24 cellular contexts compared by ENCODE assay signal in genomic region chr17:68294196-68294555, GRCh38. TPM values are rescaled to one million over a fixed set of nuclear protein-coding genes. Genes with fewer than 3 reads are reported as not detected.
DNase-seq lines count a peak whose midpoint lies in the region; ATAC-seq and TF ChIP-seq lines count a peak whose summit lies in the region.
"Had no signal": no experiment of that assay in that cellular context is flagged by ENCODE, and none has a peak within 500 bp of the region (broad histone marks: within the 10 kb centered on the region; RNA-seq: fewer than 3 reads in every experiment).

No MANE protein-coding gene starts in this region.

- no peak for TF ChIP-seq CTCF in GM12865 (IDR thresholded peaks at IDR 0.05; ENCODE audit: insufficient read depth, low read depth, low read length, missing control alignments)
- TF ChIP-seq CTCF in WTC11 (IDR thresholded peaks at IDR 0.05): no peak

- H3K27ac Mint-ChIP-seq in WTC11: 0 out of 2 replicates have a peak overlapping the region, but pooled peaks have one; percentile 47
- H3K27ac Mint-ChIP-seq: activated B cell treated with CpG ODN at 0.5 μM for 24 hours had no signal

- no peak overlapping the region for H4K8ac ChIP-seq in mesenchymal stem cell (ENCODE audit: low read length)

- H3K36me3 Mint-ChIP-seq in WTC11: no peaks in the 10 kb centered on the region

- H3K4me1 Mint-ChIP-seq in WTC11: peaks cover 56% of the 10 kb centered on the region

- no peak overlapping the region for H2BK5ac ChIP-seq in mesenchymal stem cell (ENCODE audit: low read depth, low read length, poor library complexity, severe bottlenecking)

- H4K20me1 ChIP-seq in BLaER1 treated with 17β-estradiol and CSF1 and Interleukin-3, amounts not matched to agents 10 nM and 100 nM: no peaks in the 10 kb centered on the region

- H3K27me3 Mint-ChIP-seq in WTC11 (ENCODE audit: low read depth): peaks cover 39% of the 10 kb centered on the region
- H3K27me3 Mint-ChIP-seq: activated B cell treated with CpG ODN at 0.5 μM for 24 hours; activated CD4-positive, alpha-beta memory T cell treated with anti-CD3 and anti-CD28 coated beads, Interleukin-2, amount 10 ng/mL, durations not matched to agents 7 days and 5 days had no signal

- H3K14ac ChIP-seq in mesenchymal stem cell (ENCODE audit: low read length in 2 of 2): no peak overlapping the region

- no peaks in the 10 kb centered on the region for H3K9me3 Mint-ChIP-seq in WTC11
- H3K9me3 Mint-ChIP-seq: activated B cell treated with CpG ODN at 0.5 μM for 24 hours; activated CD4-positive, alpha-beta memory T cell treated with anti-CD3 and anti-CD28 coated beads, Interleukin-2, amount 10 ng/mL, durations not matched to agents 7 days and 5 days; CD8-positive, alpha-beta T cell; T-helper 2 cell treated with Interferon-gamma antibody and Interleukin-4, amounts not matched to agents 5 μg/mL and 100 μg/mL, for 36 hours had no signal

- peak; percentile 16 for DNase-seq in GM12865 (ENCODE audit: low read depth)
- no peak for DNase-seq in WTC11 (ENCODE audit: low spot score)
- peak; percentile 43 for DNase-seq in mesenchymal stem cell
- no peak for DNase-seq in NCI-H146 treated with DMSO at 0.1 percent for 48 hours (lab: John Stamatoyannopoulos, UW; ENCODE audit: unreplicated experiment)
- DNase-seq in NCI-H1092 (lab: John Stamatoyannopoulos, UW): no peak
- no peak for DNase-seq in DMS153 treated with DMSO at 0.1 percent for 48 hours (lab: John Stamatoyannopoulos, UW; ENCODE audit: unreplicated experiment)
- DNase-seq: activated B cell treated with CpG ODN at 0.5 μM for 24 hours; activated CD4-positive, alpha-beta memory T cell treated with anti-CD3 and anti-CD28 coated beads, Interleukin-2, amount 10 ng/mL, durations not matched to agents 7 days and 5 days; activated naive CD4-positive, alpha-beta T cell; CD8-positive, alpha-beta T cell; foreskin fibroblast; kidney; mammary epithelial cell; NCI-H1694 treated with DMSO at 0.1 percent for 48 hours; NCI-H2227 treated with DMSO at 0.1 percent for 48 hours; posterior cingulate gyrus; sigmoid colon had no signal

- H3K9me3 ChIP-seq in BLaER1 treated with 17β-estradiol and CSF1 and Interleukin-3, amounts not matched to agents 10 nM and 100 nM (replicated peaks in 1 of 11): peaks cover 0 to 8% (median 0%) of the 10 kb centered on the region in 11 experiments; a peak in 2 of 22 replicates
- H3K9me3 ChIP-seq in mesenchymal stem cell (ENCODE audit: control insufficient read depth, low read length): no peaks in the 10 kb centered on the region
- H3K9me3 ChIP-seq: sigmoid colon had no signal

- peak overlapping the region in 1 of 2 experiments; percentile 13 for H3K4ac ChIP-seq in mesenchymal stem cell (ENCODE audit: low read depth in 1 of 2, low read length in 2 of 2)

- no peaks in the 10 kb centered on the region for H3K36me3 ChIP-seq in BLaER1 treated with 17β-estradiol and CSF1 and Interleukin-3, amounts not matched to agents 10 nM and 100 nM
- H3K36me3 ChIP-seq in mesenchymal stem cell (ENCODE audit: control insufficient read depth in 1 of 2, insufficient read depth in 2 of 2, low read depth in 1 of 2, low read length in 2 of 2): no peaks in the 10 kb centered on the region
- H3K36me3 ChIP-seq: sigmoid colon, SJSA1 had no signal

- H3K9ac ChIP-seq in BLaER1 treated with 17β-estradiol and CSF1 and Interleukin-3, amounts not matched to agents 10 nM and 100 nM: no peak overlapping the region
- no peak overlapping the region for H3K9ac ChIP-seq in mesenchymal stem cell (ENCODE audit: low read length)

- no peak overlapping the region for H3K18ac ChIP-seq in mesenchymal stem cell (ENCODE audit: low read depth in 1 of 2, low read length in 2 of 2)

- H3K4me3 Mint-ChIP-seq in WTC11: peak overlapping the region; percentile 18; the same call in 1 of the 2 replicates
- H3K4me3 Mint-ChIP-seq: activated B cell treated with CpG ODN at 0.5 μM for 24 hours; activated CD4-positive, alpha-beta memory T cell treated with anti-CD3 and anti-CD28 coated beads, Interleukin-2, amount 10 ng/mL, durations not matched to agents 7 days and 5 days had no signal

- H3K4me1 ChIP-seq in BLaER1 treated with 17β-estradiol and CSF1 and Interleukin-3, amounts not matched to agents 10 nM and 100 nM: peaks cover 38 to 74% (median 62%) of the 10 kb centered on the region in 10 experiments
- H3K4me1 ChIP-seq in mesenchymal stem cell (ENCODE audit: control insufficient read depth, insufficient read depth, low read depth, low read length): peaks cover 12% of the 10 kb centered on the region

- H2AFZ ChIP-seq in mesenchymal stem cell (ENCODE audit: low read depth, low read length): no peak overlapping the region

- 81% methylated on average over 3 of the region's 3 CpGs for WGBS in mesenchymal stem cell

- peak overlapping the region in 6 of 11 experiments; percentile 31 to 43 (median 34); a peak in 10 of 22 replicates for H3K27ac ChIP-seq in BLaER1 treated with 17β-estradiol and CSF1 and Interleukin-3, amounts not matched to agents 10 nM and 100 nM
- no peak overlapping the region for H3K27ac ChIP-seq in mesenchymal stem cell (ENCODE audit: low read length, poor library complexity, severe bottlenecking)
- H3K27ac ChIP-seq: sigmoid colon, SJSA1 had no signal

- no peak overlapping the region for H3K23ac ChIP-seq in mesenchymal stem cell (ENCODE audit: low read length in 2 of 2)

- no peak overlapping the region for H4K91ac ChIP-seq in mesenchymal stem cell (ENCODE audit: low read length)

- H2BK15ac ChIP-seq in mesenchymal stem cell (ENCODE audit: low read depth, poor library complexity, severe bottlenecking): no peak overlapping the region

- H2BK120ac ChIP-seq in mesenchymal stem cell (ENCODE audit: low read depth, low read length): no peak overlapping the region

- no peak overlapping the region for H2BK12ac ChIP-seq in mesenchymal stem cell (ENCODE audit: low read length in 2 of 2)

- H2AK5ac ChIP-seq in mesenchymal stem cell (ENCODE audit: low read length, severe bottlenecking): no peak overlapping the region

- POLR2A ChIA-PET in WTC11 (lab: Charles Lee): interaction anchor here (0.6 kb wide), 1 partner anchor 20 kb away, joined by 4 read pairs; no protein-coding TSS in a partner anchor

- H3K4me3 ChIP-seq in BLaER1 treated with 17β-estradiol and CSF1 and Interleukin-3, amounts not matched to agents 10 nM and 100 nM: no peak overlapping the region
- H3K4me3 ChIP-seq in GM12865 (ENCODE audit: low read depth, low read length) (no peak overlapping the region), mesenchymal stem cell (ENCODE audit: insufficient read depth in 1 of 2, low read depth in 1 of 2, low read length in 2 of 2) (no peak overlapping the region)
- H3K4me3 ChIP-seq: sigmoid colon, SJSA1 had no signal

- H3K4me2 ChIP-seq in BLaER1 treated with 17β-estradiol and CSF1 and Interleukin-3, amounts not matched to agents 10 nM and 100 nM: peak overlapping the region in 9 of 11 experiments; percentile 1 to 96 (median 35); a peak in 11 of 22 replicates
- H3K4me2 ChIP-seq in mesenchymal stem cell (ENCODE audit: low read length, poor library complexity, severe bottlenecking): no peak overlapping the region

- H3K79me1 ChIP-seq in mesenchymal stem cell (replicated peaks; ENCODE audit: low read length, poor library complexity, severe bottlenecking): no peaks in the 10 kb centered on the region

- ATAC-seq in WTC11: peak; percentile 3; the same call in 1 of the 2 replicates
- no peak for ATAC-seq in HG03108 (IDR thresholded peaks at IDR 0.05; ENCODE audit: unreplicated experiment)
- ATAC-seq: CD8-positive, alpha-beta T cell; HCT116; Panc1 had no signal

- H3K27me3 ChIP-seq in BLaER1 treated with 17β-estradiol and CSF1 and Interleukin-3, amounts not matched to agents 10 nM and 100 nM: no peaks in the 10 kb centered on the region
- H3K27me3 ChIP-seq in mesenchymal stem cell (ENCODE audit: control insufficient read depth in 1 of 2, insufficient read depth in 1 of 2, low read length in 2 of 2): peaks cover 29 to 55% of the 10 kb centered on the region in 2 experiments

- CTCF ChIA-PET in WTC11 (lab: Charles Lee): interaction anchor here (1.0 to 1.2 kb wide), 2 partner anchors 103 to 105 kb away, joined by 3 to 4 read pairs; no protein-coding TSS in a partner anchor

TF ChIP-seq in WTC11, 78 proteins besides CTCF, POLR2A, EP300 and RAD21 (continues in another document):
- TF ChIP-seq SMAD4 (CRISPR knock-in tag; IDR thresholded peaks at IDR 0.05) (no peak), ZNF219 (CRISPR knock-in tag; IDR thresholded peaks at IDR 0.05; ENCODE audit: borderline replicate concordance) (no peak), CREB1 (CRISPR knock-in tag; IDR thresholded peaks at IDR 0.05) (no peak), PRDM15 (CRISPR knock-in tag; IDR thresholded peaks at IDR 0.05) (no peak), HMGA2 (CRISPR knock-in tag; IDR thresholded peaks at IDR 0.05) (no peak)

RNA-seq across cellular contexts. Expression of gene ARSG, which starts 2.9 kb away (rescaled TPM):
- 6.9 to 7.9 TPM (median 7.5 TPM) in 3 replicates for total RNA-seq in WTC11 (2021)
- 4.5 TPM for polyA plus RNA-seq in mesenchymal stem cell (2013, experiment 1 of 2)
- 4.7 TPM for polyA plus RNA-seq in mesenchymal stem cell (2013, experiment 2 of 2)
- total RNA-seq: SJSA1 had no signal

RNA-seq across cellular contexts. Expression of gene SLC16A6, which starts 3.2 kb away (rescaled TPM):
- total RNA-seq in WTC11 (2021): 0.14 to 0.22 TPM (median 0.16 TPM) in 3 replicates
- 48.0 TPM for polyA plus RNA-seq in mesenchymal stem cell (2013, experiment 1 of 2)
- 49.8 TPM for polyA plus RNA-seq in mesenchymal stem cell (2013, experiment 2 of 2)
- total RNA-seq: epithelial cell of proximal tubule, SJSA1 had no signal
- polyA plus RNA-seq: mammary epithelial cell had no signal

RNA-seq across cellular contexts. Expression of gene AMZ2, which starts 46.3 kb away (rescaled TPM):
- total RNA-seq in WTC11 (2021): 54.6 to 79.0 TPM (median 73.6 TPM) in 3 replicates
- 106 TPM for polyA plus RNA-seq in mesenchymal stem cell (2013, experiment 1 of 2)
- polyA plus RNA-seq in mesenchymal stem cell (2013, experiment 2 of 2): 97.9 TPM

Comparison
In these comparisons a context has a peak if more than half of its experiments do, and no peak if none do; other contexts are left out.
1. DNase-seq: peak in GM12865 (single experiment) and mesenchymal stem cell (single experiment); none in WTC11 (single experiment), NCI-H146 treated with DMSO at 0.1 percent for 48 hours (single experiment), NCI-H1092 (single experiment) and DMS153 treated with DMSO at 0.1 percent for 48 hours (single experiment).